In genomic region chr5:51156838-51157237, GRCh38 we compare ENCODE assay signal across 22 cellular contexts.
"Had no signal": no experiment of that assay in that cellular context is flagged by ENCODE, and none has a peak within 500 bp of the region (broad histone marks: within the 10 kb centered on the region; RNA-seq: fewer than 3 reads in every experiment).

No MANE protein-coding gene starts in this region.

- H3K4me1 ChIP-seq: esophagus muscularis mucosa, gastroesophageal sphincter, sigmoid colon, testis, tibial nerve, upper lobe of right lung, vagina had no signal

- H3K9me3 ChIP-seq: testis, upper lobe of right lung, vagina had no signal

- H3K4me1 Mint-ChIP-seq: naive thymus-derived CD8-positive, alpha-beta T cell; stimulated activated naive B cell treated with anti-CD40 and anti-IgM and Interleukin-4, amounts not matched to agents 10 μg/mL and 1 μg/mL and 100 μg/mL, for 72 hours; stimulated activated naive CD8-positive, alpha-beta T cell treated with anti-CD3 and anti-CD28 coated beads, Interleukin-15, amount 100 ng/mL, for 72 hours had no signal

- H3K27ac ChIP-seq: coronary artery, epithelial cell of prostate, esophagus muscularis mucosa, gastroesophageal sphincter, sigmoid colon, skin epidermis, testis, tibial nerve, upper lobe of right lung, vagina had no signal

- H3K27ac Mint-ChIP-seq: naive thymus-derived CD8-positive, alpha-beta T cell; stimulated activated naive B cell treated with anti-CD40 and anti-IgM and Interleukin-4, amounts not matched to agents 10 μg/mL and 1 μg/mL and 100 μg/mL, for 72 hours; stimulated activated naive CD8-positive, alpha-beta T cell treated with anti-CD3 and anti-CD28 coated beads, Interleukin-15, amount 100 ng/mL, for 72 hours had no signal

- DNase-seq: effector CD4-positive, alpha-beta T cell; glutamatergic neuron; islet precursor cell; mammary epithelial cell; mucosa of descending colon; naive thymus-derived CD8-positive, alpha-beta T cell; posterior cingulate gyrus; sigmoid colon; stimulated activated CD4-positive, alpha-beta T cell treated with anti-CD3 and anti-CD28 coated beads, Interleukin-2, amount 100 ng/mL, for 24 hours; stimulated activated CD4-positive, alpha-beta T cell treated with anti-CD3 and anti-CD28 coated beads, Interleukin-4, amount 100 ng/mL, for 4 hours; stimulated activated naive B cell treated with anti-CD40 and anti-IgM and Interleukin-4, amounts not matched to agents 10 μg/mL and 1 μg/mL and 100 μg/mL, for 72 hours; stimulated activated naive CD8-positive, alpha-beta T cell treated with anti-CD3 and anti-CD28 coated beads, Interleukin-15, amount 100 ng/mL, for 72 hours; testis; upper lobe of right lung had no signal

- ATAC-seq: gastroesophageal sphincter; left lobe of liver; mucosa of descending colon; naive thymus-derived CD8-positive, alpha-beta T cell; stimulated activated naive B cell treated with anti-CD40 and anti-IgM and Interleukin-4, amounts not matched to agents 10 μg/mL and 1 μg/mL and 100 μg/mL, for 72 hours; stimulated activated naive CD8-positive, alpha-beta T cell treated with anti-CD3 and anti-CD28 coated beads, Interleukin-15, amount 100 ng/mL, for 72 hours; upper lobe of right lung had no signal

- H3K4me3 Mint-ChIP-seq: naive thymus-derived CD8-positive, alpha-beta T cell; stimulated activated naive B cell treated with anti-CD40 and anti-IgM and Interleukin-4, amounts not matched to agents 10 μg/mL and 1 μg/mL and 100 μg/mL, for 72 hours; stimulated activated naive CD8-positive, alpha-beta T cell treated with anti-CD3 and anti-CD28 coated beads, Interleukin-15, amount 100 ng/mL, for 72 hours had no signal

- H3K36me3 ChIP-seq: esophagus muscularis mucosa, gastroesophageal sphincter, sigmoid colon, tibial nerve, upper lobe of right lung, vagina had no signal

- H3K27me3 ChIP-seq: gastroesophageal sphincter, sigmoid colon, testis, tibial nerve, upper lobe of right lung, vagina had no signal

- H3K36me3 Mint-ChIP-seq: stimulated activated naive B cell treated with anti-CD40 and anti-IgM and Interleukin-4, amounts not matched to agents 10 μg/mL and 1 μg/mL and 100 μg/mL, for 72 hours had no signal

- H3K4me3 ChIP-seq: coronary artery, esophagus muscularis mucosa, gastroesophageal sphincter, mucosa of descending colon, sigmoid colon, skin epidermis, testis, tibial nerve, upper lobe of right lung, vagina had no signal

- H3K27me3 Mint-ChIP-seq: naive thymus-derived CD8-positive, alpha-beta T cell; stimulated activated naive B cell treated with anti-CD40 and anti-IgM and Interleukin-4, amounts not matched to agents 10 μg/mL and 1 μg/mL and 100 μg/mL, for 72 hours; stimulated activated naive CD8-positive, alpha-beta T cell treated with anti-CD3 and anti-CD28 coated beads, Interleukin-15, amount 100 ng/mL, for 72 hours had no signal
